In the genomic region with DNA sequence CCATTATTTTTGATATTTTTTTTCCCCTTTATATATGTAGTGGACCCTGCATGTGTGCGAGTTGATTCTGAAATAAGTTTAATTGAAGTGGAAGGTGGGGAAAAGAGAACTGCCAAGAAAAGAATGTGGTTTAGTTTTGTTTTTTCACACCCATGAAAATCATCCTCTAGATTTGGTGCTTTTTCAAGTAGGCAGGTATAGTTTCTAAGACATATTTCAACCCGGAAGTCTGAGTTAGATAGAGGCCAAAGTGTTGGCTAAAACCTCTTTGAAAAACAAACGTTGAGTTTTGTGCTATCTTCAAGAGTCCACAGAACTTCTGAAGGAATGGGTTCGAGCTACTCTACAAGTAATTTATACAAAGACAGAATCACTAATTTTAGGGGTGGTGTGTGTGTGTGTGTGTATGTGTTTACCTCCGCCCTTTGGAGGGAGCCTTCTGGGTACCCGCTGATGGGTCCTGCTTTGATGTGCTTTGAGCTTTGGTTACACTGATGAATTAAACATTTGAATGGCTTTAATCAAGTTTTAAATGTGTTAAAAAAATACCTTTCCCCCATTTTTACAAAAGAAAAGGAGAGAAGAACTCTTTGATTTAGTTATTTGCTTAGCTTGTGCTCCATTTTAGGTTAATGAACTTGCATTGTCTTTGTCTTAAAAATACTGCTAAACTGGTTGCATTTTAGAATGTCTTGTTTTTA, we compare ENCODE assay signal across 8 cellular contexts. TPM values are rescaled to one million over a fixed set of nuclear protein-coding genes. Genes with fewer than 3 reads are reported as not detected.
DNase-seq lines count a peak whose midpoint lies in the region; ATAC-seq, FAIRE-seq and TF ChIP-seq lines count a peak whose summit lies in the region.
"Had no signal": no experiment of that assay in that cellular context is flagged by ENCODE, and none has a peak within 500 bp of the region (broad histone marks: within the 10 kb centered on the region; RNA-seq: fewer than 3 reads in every experiment).

No MANE protein-coding gene starts in this region.

- no peak overlapping the region for H2AFZ ChIP-seq in HCT116 (ENCODE audit: low read depth, low read length, poor library complexity, severe bottlenecking)

- H3K9me2 ChIP-seq in HCT116 (ENCODE audit: insufficient read depth): no peaks in the 10 kb centered on the region

- H4K20me1 ChIP-seq in HCT116 (ENCODE audit: insufficient read depth): no peaks in the 10 kb centered on the region; the same call in 1 of the 2 replicates

- H3K9me3 ChIP-seq in HCT116 (ENCODE audit: control insufficient read depth in 1 of 2, insufficient read depth in 1 of 2, low read depth in 1 of 2, low read length in 2 of 2): no peaks in the 10 kb centered on the region
- no peaks in the 10 kb centered on the region for H3K9me3 ChIP-seq in spleen
- no peaks in the 10 kb centered on the region for H3K9me3 ChIP-seq in pancreas

- peaks cover 19 to 44% of the 10 kb centered on the region in 2 experiments for H3K4me1 ChIP-seq in HCT116 (ENCODE audit: control insufficient read depth in 1 of 2, insufficient read depth in 2 of 2, low read length in 2 of 2)
- peaks cover 41 to 76% (median 66%) of the 10 kb centered on the region in 6 donors for H3K4me1 ChIP-seq in spleen
- H3K4me1 ChIP-seq in pancreas: peaks cover 11 to 47% (median 23%) of the 10 kb centered on the region in 3 donors

- TF ChIP-seq POLR2A in HCT116 (IDR thresholded peaks at IDR 0.05; ENCODE audit: borderline replicate concordance, extremely low read depth, insufficient read depth, insufficient read length) (no peak), spleen (IDR thresholded peaks at IDR 0.05) (no peak)

- 46 to 54% (median 50%) methylated on average over 6 of the region's 6 CpGs for WGBS in spleen, 5 donors
- 42 to 45% methylated on average over 6 of the region's 6 CpGs for WGBS in pancreas, 2 donors

- TF ChIP-seq RAD21 in HCT116 (IDR thresholded peaks at IDR 0.05; ENCODE audit: low read depth): no peak

- H3K27me3 ChIP-seq in HCT116 (ENCODE audit: insufficient read depth, low read length) (no peaks in the 10 kb centered on the region), spleen (replicated peaks in 1 of 7) (no peaks in the 10 kb centered on the region), pancreas (no peaks in the 10 kb centered on the region)

- peak overlapping the region; percentile 86; the same call in 1 of the 2 replicates for H3K9ac ChIP-seq in HCT116 (ENCODE audit: low read length)

- no peak for FAIRE-seq in pancreas (lab: Jason Lieb, UNC)

- CTCF ChIA-PET in HCT116 (lab: Charles Lee): no interaction called here

- DNase-seq in HCT116 (ENCODE audit: low read depth, low spot score): no peak
- no peak for DNase-seq in fibroblast of villous mesenchyme (ENCODE audit: low read depth)
- DNase-seq in spleen: no peak
- DNase-seq in NCI-H1436 treated with DMSO at 0.1 percent for 48 hours (lab: John Stamatoyannopoulos, UW): no peak
- no peak for DNase-seq in pancreas

- no peak for ATAC-seq in HCT116
- no peak for ATAC-seq in pancreas
- ATAC-seq in GM18907 (IDR thresholded peaks at IDR 0.05; ENCODE audit: unreplicated experiment): no peak
- ATAC-seq: activated CD4-positive, CD25-positive, alpha-beta regulatory T cell treated with anti-CD3 and anti-CD28 coated beads, Interleukin-2, amount 50 U/mL, for 24 hours had no signal

- no peaks in the 10 kb centered on the region for H3K36me3 ChIP-seq in HCT116 (ENCODE audit: control insufficient read depth in 1 of 2, insufficient read depth in 2 of 2, low read length in 2 of 2)
- H3K36me3 ChIP-seq in spleen: no peaks in the 10 kb centered on the region
- H3K36me3 ChIP-seq in pancreas: no peaks in the 10 kb centered on the region

- H3K4me2 ChIP-seq in HCT116 (ENCODE audit: low read length): peak overlapping the region; percentile 94

- POLR2A ChIA-PET in HCT116 (lab: Charles Lee): interaction anchor here (0.6 kb wide), 1 partner anchor 326 kb away, joined by 3 read pairs; no protein-coding TSS in a partner anchor

- intact Hi-C loops in HCT116 (cut with micrococcal nuclease) (no loop called here), spleen (cut with DNase I; ENCODE audit: low total_unique reads) (no loop called here), pancreas (cut with DNase I) (no loop called here)

- H3K4me3 ChIP-seq in HCT116 (replicated peaks in 1 of 2; ENCODE audit: low read depth in 1 of 2, low read length in 2 of 2): peak overlapping the region; percentile 90 to 95; a peak in 3 of 4 replicates
- peak overlapping the region; percentile 93 for H3K4me3 ChIP-seq in WI38 (ENCODE audit: low read depth, low read length)
- H3K4me3 ChIP-seq in fibroblast of villous mesenchyme (ENCODE audit: low read depth, low read length): peak overlapping the region; percentile 78
- H3K4me3 ChIP-seq in spleen: peak overlapping the region; percentile 77 to 97 (median 94)
- peak overlapping the region in 2 of 4 donors; percentile 64 to 95 for H3K4me3 ChIP-seq in pancreas

- BruUV-seq in HCT116 (replicated peaks; lab: Mats Ljungman, UMichigan): no TSS peak

- H3K27ac ChIP-seq in HCT116 (ENCODE audit: low read depth, low read length): no peak overlapping the region
- peak overlapping the region in 7 of 8 donors; percentile 91 to 97 (median 95) for H3K27ac ChIP-seq in spleen
- H3K27ac ChIP-seq in pancreas: peak overlapping the region in 2 of 4 donors; percentile 91 to 93

- H3K79me2 ChIP-seq in HCT116 (ENCODE audit: insufficient read depth, low read length): peaks cover 70% of the 10 kb centered on the region

- TF ChIP-seq CTCF in HCT116 (IDR thresholded peaks at IDR 0.05 in 2 of 3, conservative IDR thresholded peaks at IDR 0.05 in 1 of 3; ENCODE audit: borderline replicate concordance in 1 of 3, insufficient read depth in 1 of 3, low read depth in 2 of 3, low read length in 2 of 3) (no peak), WI38 (IDR thresholded peaks at IDR 0.05; ENCODE audit: low read depth, low read length) (no peak), fibroblast of villous mesenchyme (IDR thresholded peaks at IDR 0.05; ENCODE audit: insufficient read depth, low read depth, low read length) (no peak), spleen (IDR thresholded peaks at IDR 0.05 in 8 of 11, conservative IDR thresholded peaks at IDR 0.05 in 3 of 11) (no peak), pancreas (IDR thresholded peaks at IDR 0.05) (no peak)

- RAD21 ChIA-PET in HCT116 (lab: Charles Lee; ENCODE audit: low non-redundant PET in 1 of 2, low total read pairs in 2 of 2, uncharacterized antibody in 2 of 2, unreplicated experiment in 2 of 2): no interaction called here

TF ChIP-seq in HCT116, 20 proteins besides CTCF, POLR2A, EP300 and RAD21 (continues in another document):
- TF ChIP-seq SP1 (IDR thresholded peaks at IDR 0.05; ENCODE audit: low read depth) (no peak), CBX3 (IDR thresholded peaks at IDR 0.05; ENCODE audit: low read depth) (no peak), TCF7L2 (IDR thresholded peaks at IDR 0.05; ENCODE audit: borderline replicate concordance, extremely low read depth, insufficient read depth, insufficient read length) (no peak), JUND (IDR thresholded peaks at IDR 0.05) (no peak), ZNF274 (IDR thresholded peaks at IDR 0.05; ENCODE audit: low read depth, low read length) (no peak), ZFX (IDR thresholded peaks at IDR 0.05) (no peak), CEBPB (IDR thresholded peaks at IDR 0.05; ENCODE audit: low read depth) (no peak), EZH2 (IDR thresholded peaks at IDR 0.05) (no peak), EZH2phosphoT487 (IDR thresholded peaks at IDR 0.05; ENCODE audit: borderline replicate concordance) (no peak), ELF1 (IDR thresholded peaks at IDR 0.05; ENCODE audit: borderline replicate concordance, low read depth) (no peak), FOSL1 (IDR thresholded peaks at IDR 0.05; ENCODE audit: low read depth) (no peak), EGR1 (IDR thresholded peaks at IDR 0.05; ENCODE audit: low read depth) (no peak)
- TF ChIP-seq, protein P1, sequence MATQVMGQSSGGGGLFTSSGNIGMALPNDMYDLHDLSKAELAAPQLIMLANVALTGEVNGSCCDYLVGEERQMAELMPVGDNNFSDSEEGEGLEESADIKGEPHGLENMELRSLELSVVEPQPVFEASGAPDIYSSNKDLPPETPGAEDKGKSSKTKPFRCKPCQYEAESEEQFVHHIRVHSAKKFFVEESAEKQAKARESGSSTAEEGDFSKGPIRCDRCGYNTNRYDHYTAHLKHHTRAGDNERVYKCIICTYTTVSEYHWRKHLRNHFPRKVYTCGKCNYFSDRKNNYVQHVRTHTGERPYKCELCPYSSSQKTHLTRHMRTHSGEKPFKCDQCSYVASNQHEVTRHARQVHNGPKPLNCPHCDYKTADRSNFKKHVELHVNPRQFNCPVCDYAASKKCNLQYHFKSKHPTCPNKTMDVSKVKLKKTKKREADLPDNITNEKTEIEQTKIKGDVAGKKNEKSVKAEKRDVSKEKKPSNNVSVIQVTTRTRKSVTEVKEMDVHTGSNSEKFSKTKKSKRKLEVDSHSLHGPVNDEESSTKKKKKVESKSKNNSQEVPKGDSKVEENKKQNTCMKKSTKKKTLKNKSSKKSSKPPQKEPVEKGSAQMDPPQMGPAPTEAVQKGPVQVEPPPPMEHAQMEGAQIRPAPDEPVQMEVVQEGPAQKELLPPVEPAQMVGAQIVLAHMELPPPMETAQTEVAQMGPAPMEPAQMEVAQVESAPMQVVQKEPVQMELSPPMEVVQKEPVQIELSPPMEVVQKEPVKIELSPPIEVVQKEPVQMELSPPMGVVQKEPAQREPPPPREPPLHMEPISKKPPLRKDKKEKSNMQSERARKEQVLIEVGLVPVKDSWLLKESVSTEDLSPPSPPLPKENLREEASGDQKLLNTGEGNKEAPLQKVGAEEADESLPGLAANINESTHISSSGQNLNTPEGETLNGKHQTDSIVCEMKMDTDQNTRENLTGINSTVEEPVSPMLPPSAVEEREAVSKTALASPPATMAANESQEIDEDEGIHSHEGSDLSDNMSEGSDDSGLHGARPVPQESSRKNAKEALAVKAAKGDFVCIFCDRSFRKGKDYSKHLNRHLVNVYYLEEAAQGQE (IDR thresholded peaks at IDR 0.05; ENCODE audit: low read depth): no peak

RNA-seq across cellular contexts. Expression of gene RREB1, which starts 2.5 kb away (rescaled TPM):
- total RNA-seq in HCT116 (2021; ENCODE audit: unreplicated experiment) (47.9 TPM), fibroblast of villous mesenchyme (24.5 and 26.3 TPM in 2 replicates), spleen (10 to 100 TPM; 48.5 to 72.0 (median 58.1) TPM), pancreas (10 to 100 TPM; 22.7 to 45.3 (median 30.5) TPM)
- polyA plus RNA-seq in HCT116 (2012): 21.4 and 26.4 TPM in 2 replicates
- polyA plus RNA-seq in spleen (1 to 10 TPM; 3.2 to 7.4 (median 4.7) TPM), pancreas (10 to 100 TPM in 1 of 2 donors, 1 to 10 TPM in 1; 8.9 to 12.4 TPM)
